ENCODE assay signal across 1 cellular context in genomic region chr1:154974808-154975408, GRCh38.
TF ChIP-seq lines count a peak whose summit lies in the region.

No MANE protein-coding gene starts in this region.

TF ChIP-seq in WTC11, 78 proteins besides CTCF, POLR2A, EP300 and RAD21 (continued from another document):
- TF ChIP-seq CREM (CRISPR knock-in tag; IDR thresholded peaks at IDR 0.05) (no peak; the same call in none of the 2 replicates), FOXK1 (CRISPR knock-in tag; IDR thresholded peaks at IDR 0.05) (peak; percentile 53; the same call in 1 of the 2 replicates), MAX (CRISPR knock-in tag; IDR thresholded peaks at IDR 0.05) (peak; percentile 77; the same call in 1 of the 2 replicates), ELF4 (CRISPR knock-in tag; IDR thresholded peaks at IDR 0.05; ENCODE audit: low read depth) (no peak), TP53 (CRISPR knock-in tag; IDR thresholded peaks at IDR 0.05) (no peak), USF1 (CRISPR knock-in tag; IDR thresholded peaks at IDR 0.05) (no peak; the same call in 1 of the 2 replicates)
